In the genomic region with DNA sequence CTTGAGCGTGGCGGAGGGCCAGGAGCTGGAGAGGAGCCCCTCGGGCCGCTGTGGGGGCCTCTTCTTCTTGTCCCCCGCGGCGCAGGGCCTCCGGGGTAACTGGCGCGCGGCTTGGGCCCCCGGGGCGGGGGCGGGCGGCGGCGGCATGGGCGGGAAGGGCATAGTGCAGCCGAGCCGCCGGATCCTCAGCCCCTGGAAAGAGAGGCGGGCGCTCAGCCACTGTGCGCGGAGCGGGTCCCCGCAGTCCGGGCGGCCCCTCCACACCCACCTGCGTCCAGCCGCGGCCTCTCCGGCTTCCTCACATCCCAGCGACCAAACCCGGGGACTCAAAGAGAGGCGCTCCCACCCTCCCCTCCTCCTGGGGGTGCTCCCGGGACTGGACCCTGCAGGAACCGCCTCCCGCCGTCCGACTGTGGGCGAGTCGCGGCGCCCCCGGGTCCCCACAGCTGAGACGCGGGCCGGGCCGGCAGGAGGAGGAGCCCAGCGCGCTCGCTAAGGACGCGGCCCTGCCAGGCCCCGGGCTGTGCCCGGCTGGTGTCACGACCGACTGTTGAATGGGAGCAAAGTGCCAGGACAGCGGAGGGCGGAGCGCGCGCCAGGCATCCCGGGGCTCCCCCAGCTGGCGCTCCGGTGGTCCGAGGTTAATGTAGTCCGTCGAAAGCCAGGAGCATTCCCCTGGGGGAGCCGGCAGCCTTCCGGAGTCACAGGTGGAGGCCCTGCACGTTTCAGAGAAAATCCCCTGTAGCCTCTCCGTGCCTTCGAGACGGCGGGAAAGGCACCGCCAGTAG, we compare ENCODE assay signal across 8 cellular contexts. TPM values are rescaled to one million over a fixed set of nuclear protein-coding genes. Genes with fewer than 3 reads are reported as not detected.
DNase-seq lines count a peak whose midpoint lies in the region; ATAC-seq and TF ChIP-seq lines count a peak whose summit lies in the region.

A gene with protein sequence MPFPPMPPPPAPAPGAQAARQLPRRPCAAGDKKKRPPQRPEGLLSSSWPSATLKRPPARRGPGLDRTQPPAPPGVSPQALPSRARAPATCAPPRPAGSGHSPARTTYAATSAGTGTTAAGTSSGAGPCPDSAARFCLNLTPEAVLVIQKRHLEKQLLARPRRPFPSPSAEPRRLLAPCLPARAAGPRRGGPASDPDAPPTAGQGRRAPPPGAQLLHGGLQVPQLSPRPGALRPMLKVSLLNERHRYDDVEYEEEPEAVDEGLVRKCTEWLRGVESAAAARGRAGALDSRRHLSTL (minus strand): TSS at position 412 of the 788 bp plus-strand sequence. CDS start 250 bp downstream, at position 162.

- H3K36me3 ChIP-seq in RWPE2 (ENCODE audit: low read depth) (no peaks in the 10 kb centered on the region), esophagus squamous epithelium (no peaks in the 10 kb centered on the region)

- H3K4me1 ChIP-seq in RWPE2 (ENCODE audit: insufficient read depth, poor library complexity, severe bottlenecking) (no peaks in the 10 kb centered on the region), esophagus squamous epithelium (peaks cover 8 to 22% (median 14%) of the 10 kb centered on the region in 3 donors)

- no peaks in the 10 kb centered on the region for H3K9me3 ChIP-seq in RWPE2 (ENCODE audit: severe bottlenecking)
- H3K9me3 ChIP-seq in esophagus squamous epithelium = no peaks in the 10 kb centered on the region

- H3K27me3 ChIP-seq in RWPE2 (ENCODE audit: insufficient read depth, poor library complexity, severe bottlenecking) (peaks cover 34% of the 10 kb centered on the region), esophagus squamous epithelium (peaks cover 0 to 71% (median 17%) of the 10 kb centered on the region in 4 donors)

- TF ChIP-seq CTCF in RWPE2 (IDR thresholded peaks at IDR 0.05; ENCODE audit: poor library complexity, severe bottlenecking) = no peak
- TF ChIP-seq CTCF in esophagus squamous epithelium (IDR thresholded peaks at IDR 0.05) = no peak

- 0 to 7% methylated on average over 2 to 5 of the region's 78 CpGs for WGBS in esophagus squamous epithelium, 2 donors

- peak within 1 kb of the TSS; percentile 30 for H3K4me3 ChIP-seq in RWPE2 (ENCODE audit: severe bottlenecking)
- peak within 1 kb of the TSS; percentile 23 to 65 (median 45) for H3K4me3 ChIP-seq in esophagus squamous epithelium

- no peak for TF ChIP-seq POLR2A in esophagus squamous epithelium (IDR thresholded peaks at IDR 0.05)

- intact Hi-C loops in esophagus squamous epithelium (cut with DNase I) = no loop called here

- ATAC-seq in HG02678 (IDR thresholded peaks at IDR 0.05; ENCODE audit: unreplicated experiment) (peak; percentile 50), RWPE2 (ENCODE audit: low read depth) (peak; percentile 59), HG03457 (IDR thresholded peaks at IDR 0.05; ENCODE audit: unreplicated experiment) (no peak)

- DNase-seq in activated CD4-positive, alpha-beta T cell treated with anti-CD3 and anti-CD28 coated beads for 48 hours = peak; percentile 20
- DNase-seq in activated CD4-positive, alpha-beta T cell treated with anti-CD3 and anti-CD28 coated beads, Interleukin-2, amount 50 U/mL, for 1 hour = no peak
- DNase-seq in RWPE2 (ENCODE audit: low spot score) (no peak), esophagus squamous epithelium (lab: John Stamatoyannopoulos, UW) (no peak), nucleus accumbens (lab: John Stamatoyannopoulos, UW) (peak in 54 of 56 donors; percentile 24 to 89 (median 74)), LoVo (ENCODE audit: low spot score) (no peak)

- no peak within 1 kb of the TSS for H3K27ac ChIP-seq in RWPE2 (ENCODE audit: poor library complexity, severe bottlenecking)
- H3K27ac ChIP-seq in esophagus squamous epithelium = no peak within 1 kb of the TSS

RNA-seq across cellular contexts. Expression of the gene that starts here (rescaled TPM):
- total RNA-seq in esophagus squamous epithelium = not detected

Comparison
In these comparisons a context has a peak if more than half of its experiments do, and no peak if none do; other contexts are left out.
1. DNase-seq: peak in activated CD4-positive, alpha-beta T cell treated with anti-CD3 and anti-CD28 coated beads for 48 hours (single experiment) and nucleus accumbens (54 of 56); none in activated CD4-positive, alpha-beta T cell treated with anti-CD3 and anti-CD28 coated beads, Interleukin-2, amount 50 U/mL, for 1 hour (single experiment), RWPE2 (single experiment), esophagus squamous epithelium (single experiment) and LoVo (single experiment).